In the genomic region with DNA sequence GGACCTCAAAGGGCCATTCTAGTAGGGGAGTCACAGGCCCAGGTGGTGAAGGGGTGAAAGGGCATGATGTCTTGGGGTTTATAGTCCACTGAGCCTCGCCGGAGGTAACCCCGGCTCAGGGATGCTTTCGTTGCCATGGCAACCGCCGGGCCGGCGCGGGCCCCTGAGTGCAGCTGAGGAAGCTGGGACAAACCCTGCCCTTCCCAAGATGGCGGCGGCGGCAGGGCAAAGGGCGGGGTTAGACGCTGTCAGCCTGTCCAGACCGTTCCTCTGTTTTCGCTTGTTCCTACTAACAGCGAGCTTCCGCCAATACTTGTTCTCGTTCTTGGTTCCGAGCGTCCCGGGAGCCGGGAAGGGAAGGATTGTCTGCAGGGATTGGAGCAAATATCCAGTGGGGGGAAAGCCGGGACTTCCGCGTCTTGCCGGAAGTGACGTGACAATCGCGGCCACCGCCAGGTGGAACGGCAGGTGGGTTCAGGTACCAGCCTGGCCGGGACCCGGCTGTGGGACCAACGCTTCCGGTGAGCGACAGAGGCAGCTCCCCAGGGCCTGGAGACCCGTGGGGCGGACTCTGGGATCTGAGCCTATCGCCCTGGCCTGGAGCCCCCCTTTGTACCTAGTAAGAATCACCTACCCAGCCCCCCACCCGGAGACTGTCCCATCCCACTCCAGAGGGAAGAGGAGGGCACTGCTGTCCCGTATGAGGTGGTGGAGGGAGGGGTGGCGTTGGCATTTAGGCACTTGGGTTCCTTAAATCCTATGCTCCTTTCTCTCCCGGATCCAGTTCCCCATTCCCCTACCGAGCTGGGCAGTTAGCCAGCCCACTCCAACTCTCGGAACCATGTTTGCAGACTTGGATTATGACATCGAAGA, we compare ENCODE assay signal across 8 cellular contexts. TPM values are rescaled to one million over a fixed set of nuclear protein-coding genes. Genes with fewer than 3 reads are reported as not detected.
A peak's percentile ranks its signal among the peaks of the same experiment; 100 is the strongest.
DNase-seq lines count a peak whose midpoint lies in the region; ATAC-seq and TF ChIP-seq lines count a peak whose summit lies in the region.

A gene (plus strand): TSS at position 436 of the 873 bp plus-strand sequence. CDS start 406 bp downstream, at position 842.

- H3K4me3 ChIP-seq in LNCaP clone FGC (ENCODE audit: low read depth, low read length) = peak within 1 kb of the TSS; percentile 67
- peak within 1 kb of the TSS; percentile 51 for H3K4me3 ChIP-seq in SJCRH30
- H3K4me3 ChIP-seq in foreskin fibroblast (ENCODE audit: low read depth in 1 of 2, low read length in 2 of 2) = peak within 1 kb of the TSS; percentile 46 to 68

- H3K27ac Mint-ChIP-seq in nephron progenitor cell = peak within 1 kb of the TSS; percentile 96

- TF ChIP-seq CTCF in GM13976 (IDR thresholded peaks at IDR 0.05; ENCODE audit: borderline replicate concordance, control extremely low read depth, extremely low read depth, insufficient read depth, missing control alignments) = no peak
- TF ChIP-seq CTCF in LNCaP clone FGC (IDR thresholded peaks at IDR 0.05; ENCODE audit: control insufficient read depth, extremely low read depth, insufficient read depth) = no peak
- no peak for TF ChIP-seq CTCF in foreskin fibroblast (IDR thresholded peaks at IDR 0.05; ENCODE audit: low read depth, low read length)
- no peak for TF ChIP-seq CTCF in nephron progenitor cell (IDR thresholded peaks at IDR 0.05)

- H3K4me3 Mint-ChIP-seq in nephron progenitor cell = peak within 1 kb of the TSS; percentile 92

- H3K4me1 ChIP-seq in SJCRH30 = peaks cover 4% of the 10 kb centered on the region; the same call in 1 of the 2 replicates

- peaks cover 20% of the 10 kb centered on the region for H3K4me1 Mint-ChIP-seq in nephron progenitor cell

- H3K27me3 ChIP-seq in SJCRH30 = no peaks in the 10 kb centered on the region; the same call in 1 of the 2 replicates

- DNase-seq in GM13976 (ENCODE audit: low spot score) = peak; percentile 93
- DNase-seq in LNCaP clone FGC (ENCODE audit: low read depth) = peak; percentile 95
- peak; percentile 47 to 51 for DNase-seq in SJCRH30
- peak; percentile 58 to 74 (median 62) for DNase-seq in activated naive CD4-positive, alpha-beta T cell (lab: John Stamatoyannopoulos, UW)
- peak; percentile 57 to 80 for DNase-seq in foreskin fibroblast
- peak; percentile 86 for DNase-seq in nephron progenitor cell
- peak; percentile 87 for DNase-seq in stimulated activated naive CD8-positive, alpha-beta T cell treated with anti-CD3 and anti-CD28 coated beads, Interleukin-15, Interleukin-2, amounts not matched to agents 100 U/mL and 50 U/mL, for 24 hours

- H3K27me3 Mint-ChIP-seq in nephron progenitor cell (ENCODE audit: low read depth, poor library complexity) = peaks cover 14% of the 10 kb centered on the region

- no peaks in the 10 kb centered on the region for H3K9me3 ChIP-seq in SJCRH30 (replicated peaks)

- peaks cover 13% of the 10 kb centered on the region for H3K36me3 Mint-ChIP-seq in nephron progenitor cell (ENCODE audit: low read depth)

- in situ Hi-C loops in GM13976 (cut with MboI; ENCODE audit: low sequenced_read_pairs, unreplicated experiment) = loop anchor here (10.0 kb wide), 1 partner anchor 518 kb away; a partner anchor contains a TSS

- no peak within 1 kb of the TSS for H3K27ac ChIP-seq in SJCRH30

- H3K9me3 Mint-ChIP-seq in nephron progenitor cell = no peaks in the 10 kb centered on the region

- ATAC-seq in stimulated activated naive CD8-positive, alpha-beta T cell treated with anti-CD3 and anti-CD28 coated beads, Interleukin-15, Interleukin-2, amounts not matched to agents 100 U/mL and 50 U/mL, for 24 hours = peak; percentile 79
- ATAC-seq in HG03354 (IDR thresholded peaks at IDR 0.05; ENCODE audit: poor library complexity, severe bottlenecking, unreplicated experiment) = no peak

- H3K36me3 ChIP-seq in SJCRH30 = no peaks in the 10 kb centered on the region

RNA-seq across cellular contexts. Expression of the gene that starts here (rescaled TPM):
- total RNA-seq in SJCRH30 (2014; rRNA removed; shearing (Covaris generic)) = 0.45 and 1.2 TPM in 2 replicates
